22 cellular contexts compared by ENCODE assay signal in genomic region chr7:4552985-4553384, GRCh38.
DNase-seq lines count a peak whose midpoint lies in the region; ATAC-seq, FAIRE-seq and TF ChIP-seq lines count a peak whose summit lies in the region.
"Had no signal": no experiment of that assay in that cellular context is flagged by ENCODE, and none has a peak within 500 bp of the region (broad histone marks: within the 10 kb centered on the region; RNA-seq: fewer than 3 reads in every experiment).

No MANE protein-coding gene starts in this region.

- no peak overlapping the region for H2AFZ ChIP-seq in K562 (ENCODE audit: low read depth, low read length)

- no peak for TF ChIP-seq RAD21 in K562 (CRISPR knock-in tag; conservative IDR thresholded peaks at IDR 0.05 in 1 of 2, IDR thresholded peaks at IDR 0.05 in 1 of 2)

- no peak for DNase-seq in activated T-cell treated with anti-CD3 and anti-CD28 coated beads, Interleukin-2, amount 50 U/mL, for 72 hours
- DNase-seq in activated T-cell treated with anti-CD3 and anti-CD28 coated beads, Interleukin-2, amount 50 U/mL, for 1 hour: no peak
- no peak for DNase-seq in K562 (ENCODE audit: extremely low read depth in 1 of 4, low spot score in 3 of 4)
- no peak for DNase-seq in Peyer's patch
- no peak for DNase-seq in osteocyte (ENCODE audit: extremely low spot score, unreplicated experiment)
- DNase-seq: AML-193; Caco-2; Calu3; CD4-positive, alpha-beta T cell; CD8-positive, alpha-beta T cell; DMS79 treated with DMSO at 0.1 percent for 48 hours; GF-D8 had no signal

- in situ Hi-C loops in K562 (cut with MboI): no loop called here

- H3K36me3 ChIP-seq in HEK293 (ENCODE audit: control insufficient read depth in 2 of 2, insufficient read depth in 1 of 2, low read length in 2 of 2): no peaks in the 10 kb centered on the region
- H3K36me3 ChIP-seq in K562 (ENCODE audit: control insufficient read depth, insufficient read depth, low read length): no peaks in the 10 kb centered on the region
- H3K36me3 ChIP-seq in Peyer's patch: no peaks in the 10 kb centered on the region
- H3K36me3 ChIP-seq: BLaER1 treated with 17β-estradiol and CSF1 and Interleukin-3, amounts not matched to agents 10 nM and 100 nM had no signal

- H3K27me3 ChIP-seq in K562 (ENCODE audit: control insufficient read depth in 2 of 2, insufficient read depth in 2 of 2, low read length in 2 of 2) (no peaks in the 10 kb centered on the region), Peyer's patch (no peaks in the 10 kb centered on the region)
- H3K27me3 ChIP-seq: BLaER1 treated with 17β-estradiol and CSF1 and Interleukin-3, amounts not matched to agents 10 nM and 100 nM had no signal

- H3K4me1 Mint-ChIP-seq in activated T-cell treated with anti-CD3 and anti-CD28 coated beads, Interleukin-2, amount 50 U/mL, for 72 hours (ENCODE audit: low read depth): no peaks in the 10 kb centered on the region
- H3K4me1 Mint-ChIP-seq in osteocyte (ENCODE audit: unreplicated experiment): no peaks in the 10 kb centered on the region
- H3K4me1 Mint-ChIP-seq: B cell had no signal

- H3K36me3 Mint-ChIP-seq in activated T-cell treated with anti-CD3 and anti-CD28 coated beads, Interleukin-2, amount 50 U/mL, for 72 hours (ENCODE audit: insufficient read depth in 2 of 2): peaks cover 3 to 4% of the 10 kb centered on the region in 2 donors
- H3K36me3 Mint-ChIP-seq in osteocyte (ENCODE audit: unreplicated experiment): no peaks in the 10 kb centered on the region
- H3K36me3 Mint-ChIP-seq: CD8-positive, alpha-beta T cell had no signal

- H3K4me3 Mint-ChIP-seq in activated T-cell treated with anti-CD3 and anti-CD28 coated beads, Interleukin-2, amount 50 U/mL, for 72 hours: no peak overlapping the region
- no peak overlapping the region for H3K4me3 Mint-ChIP-seq in osteocyte (ENCODE audit: unreplicated experiment)
- H3K4me3 Mint-ChIP-seq: B cell; CD4-positive, alpha-beta T cell; CD8-positive, alpha-beta T cell had no signal

- CTCF ChIA-PET in HEK293 (lab: Yijun Ruan, JAX): no interaction called here
- CTCF ChIA-PET in K562 (lab: Yijun Ruan, JAX; ENCODE audit: low intra/inter-chr PET ratio): no interaction called here

- no peak overlapping the region for H3K4me2 ChIP-seq in K562 (ENCODE audit: insufficient read depth, low read length)
- H3K4me2 ChIP-seq: A549; BLaER1 treated with 17β-estradiol and CSF1 and Interleukin-3, amounts not matched to agents 10 nM and 100 nM had no signal

- H3K27me3 Mint-ChIP-seq in activated T-cell treated with anti-CD3 and anti-CD28 coated beads, Interleukin-2, amount 50 U/mL, for 72 hours (ENCODE audit: low read depth): peaks cover 39% of the 10 kb centered on the region
- H3K27me3 Mint-ChIP-seq in osteocyte (ENCODE audit: unreplicated experiment): peaks cover 6% of the 10 kb centered on the region

- H3K27ac ChIP-seq in HEK293 (ENCODE audit: extremely low read depth, low read depth, low read length): no peak overlapping the region
- H3K27ac ChIP-seq in K562 (ENCODE audit: extremely low read depth, low read depth, low read length): no peak overlapping the region
- H3K27ac ChIP-seq in Peyer's patch: no peak overlapping the region
- H3K27ac ChIP-seq: 22Rv1; A549; BLaER1 treated with 17β-estradiol and CSF1 and Interleukin-3, amounts not matched to agents 10 nM and 100 nM; C4-2B had no signal

- 0% methylated on average over 1 of the region's 1 CpG for WGBS in K562 (ENCODE audit: insufficient coverage, low coverage, missing lambda C conversion rate)

- no TSS peak for BruUV-seq in K562 (replicated peaks; lab: Mats Ljungman, UMichigan)

- TF ChIP-seq EP300 in K562 (IDR thresholded peaks at IDR 0.05; ENCODE audit: low read length): no peak

- peak overlapping the region; percentile 5 for H3K27ac Mint-ChIP-seq in activated T-cell treated with anti-CD3 and anti-CD28 coated beads, Interleukin-2, amount 50 U/mL, for 72 hours
- no peak overlapping the region for H3K27ac Mint-ChIP-seq in osteocyte (ENCODE audit: unreplicated experiment)
- H3K27ac Mint-ChIP-seq: B cell; CD4-positive, alpha-beta T cell; CD8-positive, alpha-beta T cell had no signal

- POLR2A ChIA-PET in HEK293 (lab: Yijun Ruan, JAX): no interaction called here
- POLR2A ChIA-PET in K562 (lab: Yijun Ruan, JAX): interaction anchor here (0.8 to 1.5 kb wide), 2 partner anchors 10 to 242 kb away, joined by 3 to 7 read pairs; no protein-coding TSS in a partner anchor

- no peaks in the 10 kb centered on the region for H3K9me1 ChIP-seq in K562 (ENCODE audit: control insufficient read depth, insufficient read depth, low read length)

- H3K79me2 ChIP-seq in K562 (ENCODE audit: control insufficient read depth, insufficient read depth, low read length): no peaks in the 10 kb centered on the region

- H3K9ac ChIP-seq in K562 (ENCODE audit: insufficient read depth in 1 of 2, low read depth in 2 of 2, low read length in 2 of 2): no peak overlapping the region
- H3K9ac ChIP-seq: BLaER1 treated with 17β-estradiol and CSF1 and Interleukin-3, amounts not matched to agents 10 nM and 100 nM had no signal

- intact Hi-C loops in K562 (cut with micrococcal nuclease): no loop called here

- H3K4me3 ChIP-seq in HEK293 (ENCODE audit: low read depth, low read length) (no peak overlapping the region), K562 (no peak overlapping the region), Peyer's patch (no peak overlapping the region)
- H3K4me3 ChIP-seq: A549; BLaER1 treated with 17β-estradiol and CSF1 and Interleukin-3, amounts not matched to agents 10 nM and 100 nM had no signal

- TF ChIP-seq CTCF in HEK293 (tag by site-specific recombination; IDR thresholded peaks at IDR 0.05) (no peak), K562 (IDR thresholded peaks at IDR 0.05 in 2 of 3, conservative IDR thresholded peaks at IDR 0.05 in 1 of 3; ENCODE audit: insufficient read depth in 2 of 3, low read depth in 1 of 3, low read length in 3 of 3) (no peak), Peyer's patch (IDR thresholded peaks at IDR 0.05) (no peak), osteocyte (IDR thresholded peaks at IDR 0.05) (no peak)

- TF ChIP-seq POLR2A in K562 (conservative IDR thresholded peaks at IDR 0.05) (no peak), Peyer's patch (IDR thresholded peaks at IDR 0.05) (no peak)

- H3K9me3 Mint-ChIP-seq in activated T-cell treated with anti-CD3 and anti-CD28 coated beads, Interleukin-2, amount 50 U/mL, for 72 hours: peaks cover 8 to 15% of the 10 kb centered on the region in 2 donors
- H3K9me3 Mint-ChIP-seq in osteocyte (ENCODE audit: unreplicated experiment): peaks cover 45% of the 10 kb centered on the region

- H4K20me1 ChIP-seq in K562 (replicated peaks; ENCODE audit: control insufficient read depth, insufficient read depth, low read length): no peaks in the 10 kb centered on the region
- H4K20me1 ChIP-seq: BLaER1 treated with 17β-estradiol and CSF1 and Interleukin-3, amounts not matched to agents 10 nM and 100 nM had no signal

- H3K9me3 ChIP-seq in HEK293 (ENCODE audit: control insufficient read depth, insufficient read depth, low read depth, low read length): no peaks in the 10 kb centered on the region
- H3K9me3 ChIP-seq in K562 (replicated peaks; ENCODE audit: control insufficient read depth, insufficient read depth, low read depth, low read length): no peaks in the 10 kb centered on the region; the same call in 1 of the 2 replicates
- H3K9me3 ChIP-seq in Peyer's patch: peaks cover 0 to 4% (median 0%) of the 10 kb centered on the region in 4 donors
- H3K9me3 ChIP-seq: Caco-2 had no signal

- H3K4me1 ChIP-seq in HEK293 (ENCODE audit: control insufficient read depth, insufficient read depth, low read length) (no peaks in the 10 kb centered on the region), K562 (replicated peaks in 1 of 2; ENCODE audit: control insufficient read depth in 2 of 2, insufficient read depth in 2 of 2, low read length in 2 of 2) (no peaks in the 10 kb centered on the region), Peyer's patch (no peaks in the 10 kb centered on the region)
- H3K4me1 ChIP-seq: A549; BLaER1 treated with 17β-estradiol and CSF1 and Interleukin-3, amounts not matched to agents 10 nM and 100 nM; Caco-2 had no signal

- no peak for ATAC-seq in activated T-cell treated with anti-CD3 and anti-CD28 coated beads, Interleukin-2, amount 50 U/mL, for 72 hours (replicated peaks in 1 of 2)
- ATAC-seq in K562: no peak
- ATAC-seq: A549; CD8-positive, alpha-beta T cell had no signal

- FAIRE-seq in K562 (lab: Jason Lieb, UNC): no peak
- FAIRE-seq: A549, D721Med, G401.6, GM12891, GM19239 had no signal

TF ChIP-seq in K562, 482 proteins besides CTCF, POLR2A, EP300 and RAD21:
- TF ChIP-seq ZNF717 (CRISPR knock-in tag; IDR thresholded peaks at IDR 0.05) (no peak), TRIM28 (IDR thresholded peaks at IDR 0.05) (peak; percentile 71; the same call in 1 of the 2 replicates), ZNF280A (IDR thresholded peaks at IDR 0.05; ENCODE audit: low read depth, partially characterized antibody) (peak; percentile 59), ZNF121 (CRISPR knock-in tag; conservative IDR thresholded peaks at IDR 0.05) (no peak), FOXM1 (IDR thresholded peaks at IDR 0.05; ENCODE audit: low read depth) (no peak), FOXM1 (CRISPR knock-in tag; IDR thresholded peaks at IDR 0.05; ENCODE audit: low read depth) (no peak), TRIM24 (IDR thresholded peaks at IDR 0.05) (0 out of 4 replicates have a peak, but pooled peaks of 1 of the 2 experiments have one; percentile 18), MBD2 (IDR thresholded peaks at IDR 0.05; ENCODE audit: borderline replicate concordance, low read depth) (no peak), ZSCAN32 (CRISPR knock-in tag; IDR thresholded peaks at IDR 0.05) (no peak)
